In genomic region chr19:3061214-3062161, GRCh38 we compare ENCODE assay signal across 8 cellular contexts. TPM values are rescaled to one million over a fixed set of nuclear protein-coding genes. Genes with fewer than 3 reads are reported as not detected.
DNase-seq lines count a peak whose midpoint lies in the region; ATAC-seq and TF ChIP-seq lines count a peak whose summit lies in the region.

No MANE protein-coding gene starts in this region.

- no peak for ATAC-seq in GM18909 (IDR thresholded peaks at IDR 0.05; ENCODE audit: poor library complexity, unreplicated experiment)

- H3K4me3 Mint-ChIP-seq in brain, result peak overlapping the region; percentile 83 to 89 (median 85)

- peak; percentile 25 to 31 for TF ChIP-seq CTCF in brain (conservative IDR thresholded peaks at IDR 0.05)

- peaks cover 41% of the 10 kb centered on the region for H3K4me1 Mint-ChIP-seq in brain

- DNase-seq in NCI-H748 (lab: John Stamatoyannopoulos, UW; ENCODE audit: unreplicated experiment) (peak; percentile 25), NCI-H748 treated with DMSO at 0.1 percent for 48 hours (lab: John Stamatoyannopoulos, UW) (no peak), T-helper 9 cell (peak; percentile 50), iris pigment epithelial cell (ENCODE audit: low read depth) (peak; percentile 49), retina (no peak)
- peak; percentile 48 to 57 for DNase-seq in stimulated activated CD4-positive, alpha-beta T cell treated with anti-CD3 and anti-CD28 coated beads, Interleukin-1b, Interleukin-23, amount 100 ng/mL, for 1 hour (ENCODE audit: low read depth in 2 of 2)

- peaks cover 38% of the 10 kb centered on the region for H3K36me3 Mint-ChIP-seq in brain

- H3K27me3 Mint-ChIP-seq in brain, result no peaks in the 10 kb centered on the region

- H3K27ac Mint-ChIP-seq in brain, result peak overlapping the region; percentile 80 to 95 (median 89)

- no peaks in the 10 kb centered on the region for H3K9me3 Mint-ChIP-seq in brain

RNA-seq across cellular contexts. Expression of gene TLE5, which starts 0.8 kb away (rescaled TPM):
- 1,738 TPM for polyA plus RNA-seq in brain (ENCODE audit: insufficient read depth, low read depth, low replicate concordance)

RNA-seq across cellular contexts. Expression of gene TLE2, which starts 32.4 kb away (rescaled TPM):
- 139 TPM for polyA plus RNA-seq in brain (ENCODE audit: insufficient read depth, low read depth, low replicate concordance)

RNA-seq across cellular contexts. Expression of gene GNA11, which starts 32.7 kb away (rescaled TPM):
- polyA plus RNA-seq in brain (ENCODE audit: insufficient read depth, low read depth, low replicate concordance), result 130 TPM

Comparison
In these comparisons a context has a peak if more than half of its experiments do, and no peak if none do; other contexts are left out.
1. DNase-seq: peak in NCI-H748 (single experiment), T-helper 9 cell (single experiment), iris pigment epithelial cell (single experiment) and stimulated activated CD4-positive, alpha-beta T cell treated with anti-CD3 and anti-CD28 coated beads, Interleukin-1b, Interleukin-23, amount 100 ng/mL, for 1 hour (2 of 2); none in NCI-H748 treated with DMSO at 0.1 percent for 48 hours (single experiment) and retina (single experiment).